9 cellular contexts compared by ENCODE assay signal in genomic region chr17:74325743-74326379, GRCh38. TPM values are rescaled to one million over a fixed set of nuclear protein-coding genes. Genes with fewer than 3 reads are reported as not detected.
DNase-seq lines count a peak whose midpoint lies in the region; FAIRE-seq and TF ChIP-seq lines count a peak whose summit lies in the region.
"Had no signal": no experiment of that assay in that cellular context is flagged by ENCODE, and none has a peak within 500 bp of the region (broad histone marks: within the 10 kb centered on the region; RNA-seq: fewer than 3 reads in every experiment).

A gene with protein sequence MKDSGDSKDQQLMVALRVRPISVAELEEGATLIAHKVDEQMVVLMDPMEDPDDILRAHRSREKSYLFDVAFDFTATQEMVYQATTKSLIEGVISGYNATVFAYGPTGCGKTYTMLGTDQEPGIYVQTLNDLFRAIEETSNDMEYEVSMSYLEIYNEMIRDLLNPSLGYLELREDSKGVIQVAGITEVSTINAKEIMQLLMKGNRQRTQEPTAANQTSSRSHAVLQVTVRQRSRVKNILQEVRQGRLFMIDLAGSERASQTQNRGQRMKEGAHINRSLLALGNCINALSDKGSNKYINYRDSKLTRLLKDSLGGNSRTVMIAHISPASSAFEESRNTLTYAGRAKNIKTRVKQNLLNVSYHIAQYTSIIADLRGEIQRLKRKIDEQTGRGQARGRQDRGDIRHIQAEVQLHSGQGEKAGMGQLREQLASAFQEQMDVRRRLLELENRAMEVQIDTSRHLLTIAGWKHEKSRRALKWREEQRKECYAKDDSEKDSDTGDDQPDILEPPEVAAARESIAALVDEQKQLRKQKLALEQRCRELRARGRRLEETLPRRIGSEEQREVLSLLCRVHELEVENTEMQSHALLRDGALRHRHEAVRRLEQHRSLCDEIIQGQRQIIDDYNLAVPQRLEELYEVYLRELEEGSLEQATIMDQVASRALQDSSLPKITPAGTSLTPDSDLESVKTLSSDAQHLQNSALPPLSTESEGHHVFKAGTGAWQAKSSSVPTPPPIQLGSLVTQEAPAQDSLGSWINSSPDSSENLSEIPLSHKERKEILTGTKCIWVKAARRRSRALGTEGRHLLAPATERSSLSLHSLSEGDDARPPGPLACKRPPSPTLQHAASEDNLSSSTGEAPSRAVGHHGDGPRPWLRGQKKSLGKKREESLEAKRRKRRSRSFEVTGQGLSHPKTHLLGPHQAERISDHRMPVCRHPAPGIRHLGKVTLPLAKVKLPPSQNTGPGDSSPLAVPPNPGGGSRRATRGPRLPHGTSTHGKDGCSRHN (plus strand): TSS chr17:74326226. CDS start chr17:74326350, 124 bp downstream.

- no peak for TF ChIP-seq CTCF in GM13977 (IDR thresholded peaks at IDR 0.05; ENCODE audit: extremely low read depth, insufficient read depth, missing control alignments)
- TF ChIP-seq CTCF in left ventricle myocardium inferior (IDR thresholded peaks at IDR 0.05; ENCODE audit: borderline replicate concordance): no peak

- H3K9me3 ChIP-seq in left ventricle myocardium inferior (replicated peaks): no peaks in the 10 kb centered on the region

- no peaks in the 10 kb centered on the region for H3K36me3 ChIP-seq in left ventricle myocardium inferior

- H3K4me3 ChIP-seq in left ventricle myocardium inferior: peak within 1 kb of the TSS; percentile 68

- H3K27ac ChIP-seq in left ventricle myocardium inferior (replicated peaks): peak within 1 kb of the TSS; percentile 61

- peak; percentile 87 for DNase-seq in GM13977 (ENCODE audit: low spot score)
- peak; percentile 69 for DNase-seq in NCI-H1092 treated with DMSO at 0.1 percent for 48 hours (lab: John Stamatoyannopoulos, UW)
- peak; percentile 45 for DNase-seq in activated T-helper 1 cell treated with Interleukin-2 at 50 U/mL for 16 hours (ENCODE audit: low read depth)
- peak; percentile 56 for DNase-seq in left ventricle myocardium inferior
- peak; percentile 84 for DNase-seq in retina
- DNase-seq in urothelium cell line (ENCODE audit: low spot score): peak; percentile 88
- DNase-seq in HuH-7.5 (ENCODE audit: low spot score): no peak
- no peak for DNase-seq in GF-D8 (lab: John Stamatoyannopoulos, UW)

- H3K4me1 ChIP-seq in left ventricle myocardium inferior: peaks cover 21% of the 10 kb centered on the region

- FAIRE-seq in urothelium cell line (lab: Jason Lieb, UNC): peak; percentile 90

- peaks cover 10% of the 10 kb centered on the region for H3K27me3 ChIP-seq in left ventricle myocardium inferior (ENCODE audit: low read depth)

- intact Hi-C loops in left ventricle myocardium inferior (cut with micrococcal nuclease): no loop called here

- in situ Hi-C loops in GM13977 (cut with MboI; ENCODE audit: low pct_unique_long_range_greater_than_20kb, low sequenced_read_pairs, unreplicated experiment): no loop called here

RNA-seq across cellular contexts. Expression of the gene that starts here (rescaled TPM):
- total RNA-seq in left ventricle myocardium inferior: 0.08 TPM
- total RNA-seq: renal cortical epithelial cell had no signal

Comparison
In these comparisons a context has a peak if more than half of its experiments do, and no peak if none do; other contexts are left out.
1. Peak in DNase-seq, H3K4me3 ChIP-seq and H3K27ac ChIP-seq in left ventricle myocardium inferior; RNA of the gene not detected or under 1 TPM.
2. DNase-seq: peak in GM13977 (single experiment), NCI-H1092 treated with DMSO at 0.1 percent for 48 hours (single experiment), activated T-helper 1 cell treated with Interleukin-2 at 50 U/mL for 16 hours (single experiment), retina (single experiment) and urothelium cell line (single experiment); none in HuH-7.5 (single experiment) and GF-D8 (single experiment).